1 cellular context compared by ENCODE assay signal in the genomic region with DNA sequence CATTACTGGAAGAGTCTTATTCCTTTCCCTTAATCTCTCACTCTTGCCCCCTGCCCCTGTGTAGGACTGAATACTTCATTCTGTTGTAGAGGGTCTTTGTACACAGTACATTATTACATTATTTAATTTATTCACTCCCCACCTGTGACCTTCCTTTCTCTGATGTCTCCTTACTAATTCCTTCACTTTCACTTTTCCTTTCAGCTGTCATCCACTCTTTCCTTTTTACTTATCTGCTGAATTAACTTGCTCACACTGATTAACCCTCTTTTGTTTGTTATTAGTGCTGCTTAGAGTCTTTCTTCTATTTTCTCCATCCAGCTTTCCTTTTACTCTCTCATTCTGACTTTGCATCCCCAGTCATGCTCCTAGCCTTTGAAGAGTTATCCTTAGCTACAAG.
TF ChIP-seq lines count a peak whose summit lies in the region.

No MANE protein-coding gene starts in this region.

TF ChIP-seq in HEK293, 187 proteins besides CTCF, POLR2A, EP300 and RAD21:
- TF ChIP-seq KLF8 (tag by site-specific recombination; IDR thresholded peaks at IDR 0.05) = no peak
- TF ChIP-seq PRDM1 (tag by site-specific recombination; IDR thresholded peaks at IDR 0.05) = peak; percentile 97
- no peak for TF ChIP-seq ZNF548 (tag by site-specific recombination; IDR thresholded peaks at IDR 0.05)
- TF ChIP-seq ZNF830 (tag by site-specific recombination; IDR thresholded peaks at IDR 0.05; ENCODE audit: low read depth) = no peak
- no peak for TF ChIP-seq ZNF146 (tag by site-specific recombination; IDR thresholded peaks at IDR 0.05)
